In the genomic region with DNA sequence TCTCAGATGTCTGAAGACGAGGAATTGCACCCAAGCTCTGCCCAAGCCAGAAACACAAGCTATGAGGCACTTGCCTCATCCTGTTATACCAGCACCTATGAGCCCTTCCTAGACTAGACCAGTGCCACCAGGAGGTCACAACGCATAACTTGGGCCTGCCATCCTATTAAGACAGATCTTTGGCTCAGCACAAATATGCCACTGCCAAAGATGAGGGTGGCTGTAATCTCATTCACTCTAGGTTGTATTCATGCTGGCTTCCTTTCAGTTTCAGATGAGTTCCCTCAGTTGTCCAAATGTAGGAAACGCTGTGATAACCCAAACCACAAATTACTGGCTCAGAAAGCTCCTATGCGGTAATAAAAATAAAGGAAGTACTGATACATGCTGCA, we compare ENCODE assay signal across 17 cellular contexts.
DNase-seq lines count a peak whose midpoint lies in the region; ATAC-seq lines count a peak whose summit lies in the region.
"Had no signal": no experiment of that assay in that cellular context is flagged by ENCODE, and none has a peak within 500 bp of the region (broad histone marks: within the 10 kb centered on the region; RNA-seq: fewer than 3 reads in every experiment).

No MANE protein-coding gene starts in this region.

- intact Hi-C loops in left ventricle myocardium superior (cut with micrococcal nuclease), result no loop called here
- intact Hi-C loops in aorta (cut with DNase I), result loop anchor here in 1 of 2 donors (10.0 kb wide), 1 partner anchor 163 kb away; no protein-coding TSS in a partner anchor

- ATAC-seq in left ventricle myocardium superior (peak; percentile 98), aorta (ENCODE audit: low FRiP score) (peak; percentile 63), GM21717 (IDR thresholded peaks at IDR 0.05; ENCODE audit: unreplicated experiment) (no peak)
- no peak for ATAC-seq in natural killer cell treated with Interleukin-12 subunit alpha and Interleukin-12 subunit beta and Interleukin-15 and Interleukin-18, amount 100 ng/mL, for 72 hours
- ATAC-seq: activated T-cell treated with anti-CD3 and anti-CD28 coated beads, Interleukin-2, amount 50 U/mL, for 4 hours; naive thymus-derived CD8-positive, alpha-beta T cell had no signal

- no peaks in the 10 kb centered on the region for H3K4me1 Mint-ChIP-seq in natural killer cell treated with Interleukin-12 subunit alpha and Interleukin-12 subunit beta and Interleukin-15 and Interleukin-18, amount 100 ng/mL, for 72 hours (ENCODE audit: low read depth in 2 of 2)
- H3K4me1 Mint-ChIP-seq: naive thymus-derived CD8-positive, alpha-beta T cell had no signal

- H3K4me3 Mint-ChIP-seq in natural killer cell treated with Interleukin-12 subunit alpha and Interleukin-12 subunit beta and Interleukin-15 and Interleukin-18, amount 100 ng/mL, for 72 hours, result no peak overlapping the region
- H3K4me3 Mint-ChIP-seq: activated CD4-positive, alpha-beta T cell treated with anti-CD3 and anti-CD28 coated beads, Interleukin-2, amount 10 ng/mL, durations not matched to agents 7 days and 5 days; activated T-cell treated with anti-CD3 and anti-CD28 coated beads, Interleukin-2, amount 50 U/mL, for 4 hours; naive thymus-derived CD8-positive, alpha-beta T cell; T-helper 2 cell treated with Interferon-gamma antibody and Interleukin-4, amounts not matched to agents 5 μg/mL and 100 μg/mL, for 36 hours had no signal

- H3K36me3 Mint-ChIP-seq in natural killer cell treated with Interleukin-12 subunit alpha and Interleukin-12 subunit beta and Interleukin-15 and Interleukin-18, amount 100 ng/mL, for 72 hours, result no peaks in the 10 kb centered on the region

- H3K9me3 Mint-ChIP-seq in natural killer cell treated with Interleukin-12 subunit alpha and Interleukin-12 subunit beta and Interleukin-15 and Interleukin-18, amount 100 ng/mL, for 72 hours, result no peaks in the 10 kb centered on the region
- H3K9me3 Mint-ChIP-seq: activated CD4-positive, alpha-beta T cell treated with anti-CD3 and anti-CD28 coated beads, Interleukin-2, amount 10 ng/mL, durations not matched to agents 7 days and 5 days; activated T-cell treated with anti-CD3 and anti-CD28 coated beads, Interleukin-2, amount 50 U/mL, for 4 hours; naive thymus-derived CD8-positive, alpha-beta T cell; T-helper 2 cell treated with Interferon-gamma antibody and Interleukin-4, amounts not matched to agents 5 μg/mL and 100 μg/mL, for 36 hours had no signal

- H3K27ac ChIP-seq in aorta (ENCODE audit: low read depth in 1 of 2, low read length in 2 of 2), result no peak overlapping the region
- H3K27ac ChIP-seq: adrenal gland, RWPE1, tibial nerve had no signal

- DNase-seq in NCI-H1092 treated with DMSO at 0.1 percent for 48 hours (lab: John Stamatoyannopoulos, UW), result peak; percentile 40
- DNase-seq in NCI-H1092 (lab: John Stamatoyannopoulos, UW), result no peak
- DNase-seq in SKM-1 treated with dmso at 0.1 percent for 144 hours (lab: John Stamatoyannopoulos, UW; ENCODE audit: unreplicated experiment), result peak; percentile 43
- peak; percentile 22 for DNase-seq in left ventricle myocardium superior
- no peak for DNase-seq in aorta
- no peak for DNase-seq in kidney glomerular epithelial cell (lab: John Stamatoyannopoulos, UW)
- DNase-seq in natural killer cell treated with Interleukin-12 subunit alpha and Interleukin-12 subunit beta and Interleukin-15 and Interleukin-18, amount 100 ng/mL, for 72 hours (ENCODE audit: low spot score), result no peak
- DNase-seq: activated CD4-positive, alpha-beta T cell treated with anti-CD3 and anti-CD28 coated beads, Interleukin-2, amount 10 ng/mL, durations not matched to agents 7 days and 5 days; activated T-cell treated with anti-CD3 and anti-CD28 coated beads, Interleukin-2, amount 50 U/mL, for 4 hours; naive thymus-derived CD8-positive, alpha-beta T cell; NCI-H1436 treated with DMSO at 0.1 percent for 48 hours; retina had no signal

- H3K4me1 ChIP-seq in aorta (ENCODE audit: control insufficient read depth in 1 of 2, insufficient read depth in 2 of 2, low read length in 2 of 2), result no peaks in the 10 kb centered on the region

- peaks cover 0 to 2% of the 10 kb centered on the region in 2 donors for H3K27me3 Mint-ChIP-seq in natural killer cell treated with Interleukin-12 subunit alpha and Interleukin-12 subunit beta and Interleukin-15 and Interleukin-18, amount 100 ng/mL, for 72 hours
- H3K27me3 Mint-ChIP-seq: activated CD4-positive, alpha-beta T cell treated with anti-CD3 and anti-CD28 coated beads, Interleukin-2, amount 10 ng/mL, durations not matched to agents 7 days and 5 days; naive thymus-derived CD8-positive, alpha-beta T cell had no signal

- 2 to 11% methylated on average over 4 of the region's 4 CpGs for WGBS in aorta, 2 donors

- no peak overlapping the region for H3K4me3 ChIP-seq in aorta (ENCODE audit: low read length in 2 of 2)
- H3K4me3 ChIP-seq: adrenal gland, tibial nerve had no signal

- no peak overlapping the region for H3K27ac Mint-ChIP-seq in natural killer cell treated with Interleukin-12 subunit alpha and Interleukin-12 subunit beta and Interleukin-15 and Interleukin-18, amount 100 ng/mL, for 72 hours
- H3K27ac Mint-ChIP-seq: activated CD4-positive, alpha-beta T cell treated with anti-CD3 and anti-CD28 coated beads, Interleukin-2, amount 10 ng/mL, durations not matched to agents 7 days and 5 days; naive thymus-derived CD8-positive, alpha-beta T cell; T-helper 2 cell treated with Interferon-gamma antibody and Interleukin-4, amounts not matched to agents 5 μg/mL and 100 μg/mL, for 36 hours had no signal

- H3K9me3 ChIP-seq in aorta (ENCODE audit: control insufficient read depth, low read length), result no peaks in the 10 kb centered on the region
- H3K9me3 ChIP-seq: adrenal gland, tibial nerve had no signal

- H3K27me3 ChIP-seq in aorta (ENCODE audit: control insufficient read depth in 1 of 2, insufficient read depth in 2 of 2, low read length in 1 of 2), result no peaks in the 10 kb centered on the region
- H3K27me3 ChIP-seq: adrenal gland had no signal

- no peaks in the 10 kb centered on the region for H3K36me3 ChIP-seq in aorta (ENCODE audit: control insufficient read depth in 1 of 2, insufficient read depth in 2 of 2, low read length in 1 of 2)
- H3K36me3 ChIP-seq: adrenal gland, tibial nerve had no signal

Comparison
In these comparisons a context has a peak if more than half of its experiments do, and no peak if none do; other contexts are left out.
1. DNase-seq: peak in NCI-H1092 treated with DMSO at 0.1 percent for 48 hours (single experiment), SKM-1 treated with dmso at 0.1 percent for 144 hours (single experiment) and left ventricle myocardium superior (single experiment); none in NCI-H1092 (single experiment), aorta (0 of 2), kidney glomerular epithelial cell (single experiment) and natural killer cell treated with Interleukin-12 subunit alpha and Interleukin-12 subunit beta and Interleukin-15 and Interleukin-18, amount 100 ng/mL, for 72 hours (single experiment).
2. ATAC-seq: peak in left ventricle myocardium superior (single experiment) and aorta (single experiment); none in natural killer cell treated with Interleukin-12 subunit alpha and Interleukin-12 subunit beta and Interleukin-15 and Interleukin-18, amount 100 ng/mL, for 72 hours (0 of 2) and GM21717 (single experiment).